ENCODE assay signal across 2 cellular contexts in the genomic region with DNA sequence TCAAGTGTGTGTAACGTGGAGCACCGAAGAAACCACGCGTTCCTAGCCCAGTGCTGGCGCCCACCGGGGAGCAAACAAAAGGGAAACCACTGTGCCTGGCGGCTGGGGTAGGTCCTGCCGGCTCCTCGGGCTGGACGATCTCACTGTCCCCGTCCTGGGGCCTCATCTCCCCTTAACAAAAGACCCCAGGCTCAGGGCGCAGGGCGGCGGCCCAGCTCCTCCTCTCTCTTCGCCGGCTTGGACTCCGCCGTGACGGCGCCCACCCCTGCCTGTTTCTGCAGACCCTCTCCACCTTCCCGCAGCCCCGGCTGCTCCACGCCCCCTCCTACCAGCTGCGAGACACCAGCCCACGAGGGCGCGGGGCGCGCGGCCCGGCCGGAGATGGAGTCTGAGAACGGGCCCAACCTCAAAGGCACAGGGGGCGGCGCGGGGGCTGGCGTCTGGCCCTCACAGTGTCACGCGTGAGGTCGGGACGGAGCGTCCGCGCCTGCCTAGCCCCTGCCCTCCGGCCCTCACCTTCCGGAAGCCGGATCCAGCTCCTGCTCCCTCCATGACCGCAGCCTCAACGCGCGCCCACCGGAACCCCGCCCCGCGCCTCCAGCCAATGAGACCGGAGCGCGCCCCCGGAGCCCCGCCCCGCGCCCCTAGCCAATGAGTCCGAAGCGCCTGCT.
TF ChIP-seq lines count a peak whose summit lies in the region.

A gene (minus strand): TSS at position 569 of the 671 bp plus-strand sequence. CDS start 17 bp downstream, at position 552.

TF ChIP-seq in K562, 482 proteins besides CTCF, POLR2A, EP300 and RAD21 (continued from another document and continues in another):
- TF ChIP-seq, protein P1, sequence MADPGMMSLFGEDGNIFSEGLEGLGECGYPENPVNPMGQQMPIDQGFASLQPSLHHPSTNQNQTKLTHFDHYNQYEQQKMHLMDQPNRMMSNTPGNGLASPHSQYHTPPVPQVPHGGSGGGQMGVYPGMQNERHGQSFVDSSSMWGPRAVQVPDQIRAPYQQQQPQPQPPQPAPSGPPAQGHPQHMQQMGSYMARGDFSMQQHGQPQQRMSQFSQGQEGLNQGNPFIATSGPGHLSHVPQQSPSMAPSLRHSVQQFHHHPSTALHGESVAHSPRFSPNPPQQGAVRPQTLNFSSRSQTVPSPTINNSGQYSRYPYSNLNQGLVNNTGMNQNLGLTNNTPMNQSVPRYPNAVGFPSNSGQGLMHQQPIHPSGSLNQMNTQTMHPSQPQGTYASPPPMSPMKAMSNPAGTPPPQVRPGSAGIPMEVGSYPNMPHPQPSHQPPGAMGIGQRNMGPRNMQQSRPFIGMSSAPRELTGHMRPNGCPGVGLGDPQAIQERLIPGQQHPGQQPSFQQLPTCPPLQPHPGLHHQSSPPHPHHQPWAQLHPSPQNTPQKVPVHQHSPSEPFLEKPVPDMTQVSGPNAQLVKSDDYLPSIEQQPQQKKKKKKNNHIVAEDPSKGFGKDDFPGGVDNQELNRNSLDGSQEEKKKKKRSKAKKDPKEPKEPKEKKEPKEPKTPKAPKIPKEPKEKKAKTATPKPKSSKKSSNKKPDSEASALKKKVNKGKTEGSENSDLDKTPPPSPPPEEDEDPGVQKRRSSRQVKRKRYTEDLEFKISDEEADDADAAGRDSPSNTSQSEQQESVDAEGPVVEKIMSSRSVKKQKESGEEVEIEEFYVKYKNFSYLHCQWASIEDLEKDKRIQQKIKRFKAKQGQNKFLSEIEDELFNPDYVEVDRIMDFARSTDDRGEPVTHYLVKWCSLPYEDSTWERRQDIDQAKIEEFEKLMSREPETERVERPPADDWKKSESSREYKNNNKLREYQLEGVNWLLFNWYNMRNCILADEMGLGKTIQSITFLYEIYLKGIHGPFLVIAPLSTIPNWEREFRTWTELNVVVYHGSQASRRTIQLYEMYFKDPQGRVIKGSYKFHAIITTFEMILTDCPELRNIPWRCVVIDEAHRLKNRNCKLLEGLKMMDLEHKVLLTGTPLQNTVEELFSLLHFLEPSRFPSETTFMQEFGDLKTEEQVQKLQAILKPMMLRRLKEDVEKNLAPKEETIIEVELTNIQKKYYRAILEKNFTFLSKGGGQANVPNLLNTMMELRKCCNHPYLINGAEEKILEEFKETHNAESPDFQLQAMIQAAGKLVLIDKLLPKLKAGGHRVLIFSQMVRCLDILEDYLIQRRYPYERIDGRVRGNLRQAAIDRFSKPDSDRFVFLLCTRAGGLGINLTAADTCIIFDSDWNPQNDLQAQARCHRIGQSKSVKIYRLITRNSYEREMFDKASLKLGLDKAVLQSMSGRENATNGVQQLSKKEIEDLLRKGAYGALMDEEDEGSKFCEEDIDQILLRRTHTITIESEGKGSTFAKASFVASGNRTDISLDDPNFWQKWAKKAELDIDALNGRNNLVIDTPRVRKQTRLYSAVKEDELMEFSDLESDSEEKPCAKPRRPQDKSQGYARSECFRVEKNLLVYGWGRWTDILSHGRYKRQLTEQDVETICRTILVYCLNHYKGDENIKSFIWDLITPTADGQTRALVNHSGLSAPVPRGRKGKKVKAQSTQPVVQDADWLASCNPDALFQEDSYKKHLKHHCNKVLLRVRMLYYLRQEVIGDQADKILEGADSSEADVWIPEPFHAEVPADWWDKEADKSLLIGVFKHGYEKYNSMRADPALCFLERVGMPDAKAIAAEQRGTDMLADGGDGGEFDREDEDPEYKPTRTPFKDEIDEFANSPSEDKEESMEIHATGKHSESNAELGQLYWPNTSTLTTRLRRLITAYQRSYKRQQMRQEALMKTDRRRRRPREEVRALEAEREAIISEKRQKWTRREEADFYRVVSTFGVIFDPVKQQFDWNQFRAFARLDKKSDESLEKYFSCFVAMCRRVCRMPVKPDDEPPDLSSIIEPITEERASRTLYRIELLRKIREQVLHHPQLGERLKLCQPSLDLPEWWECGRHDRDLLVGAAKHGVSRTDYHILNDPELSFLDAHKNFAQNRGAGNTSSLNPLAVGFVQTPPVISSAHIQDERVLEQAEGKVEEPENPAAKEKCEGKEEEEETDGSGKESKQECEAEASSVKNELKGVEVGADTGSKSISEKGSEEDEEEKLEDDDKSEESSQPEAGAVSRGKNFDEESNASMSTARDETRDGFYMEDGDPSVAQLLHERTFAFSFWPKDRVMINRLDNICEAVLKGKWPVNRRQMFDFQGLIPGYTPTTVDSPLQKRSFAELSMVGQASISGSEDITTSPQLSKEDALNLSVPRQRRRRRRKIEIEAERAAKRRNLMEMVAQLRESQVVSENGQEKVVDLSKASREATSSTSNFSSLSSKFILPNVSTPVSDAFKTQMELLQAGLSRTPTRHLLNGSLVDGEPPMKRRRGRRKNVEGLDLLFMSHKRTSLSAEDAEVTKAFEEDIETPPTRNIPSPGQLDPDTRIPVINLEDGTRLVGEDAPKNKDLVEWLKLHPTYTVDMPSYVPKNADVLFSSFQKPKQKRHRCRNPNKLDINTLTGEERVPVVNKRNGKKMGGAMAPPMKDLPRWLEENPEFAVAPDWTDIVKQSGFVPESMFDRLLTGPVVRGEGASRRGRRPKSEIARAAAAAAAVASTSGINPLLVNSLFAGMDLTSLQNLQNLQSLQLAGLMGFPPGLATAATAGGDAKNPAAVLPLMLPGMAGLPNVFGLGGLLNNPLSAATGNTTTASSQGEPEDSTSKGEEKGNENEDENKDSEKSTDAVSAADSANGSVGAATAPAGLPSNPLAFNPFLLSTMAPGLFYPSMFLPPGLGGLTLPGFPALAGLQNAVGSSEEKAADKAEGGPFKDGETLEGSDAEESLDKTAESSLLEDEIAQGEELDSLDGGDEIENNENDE (IDR thresholded peaks at IDR 0.05; ENCODE audit: low read depth, low read length), result no peak
- peak; percentile 63; the same call in 1 of the 2 replicates for TF ChIP-seq PHF8 (IDR thresholded peaks at IDR 0.05; ENCODE audit: borderline replicate concordance, low read length)
- peak in 1 of 2 experiments; percentile 97; a peak in 2 of 4 replicates for TF ChIP-seq HDAC1 (IDR thresholded peaks at IDR 0.05)
- TF ChIP-seq TAF1 (IDR thresholded peaks at IDR 0.05; ENCODE audit: control insufficient read depth, extremely low read depth, insufficient read depth, low read length, severe bottlenecking), result peak; percentile 68
- TF ChIP-seq GATA2 (CRISPR knock-in tag; IDR thresholded peaks at IDR 0.05), result no peak
- no peak for TF ChIP-seq ZNF589 (CRISPR knock-in tag; IDR thresholded peaks at IDR 0.05; ENCODE audit: low read depth)
- TF ChIP-seq MED1 (CRISPR knock-in tag; IDR thresholded peaks at IDR 0.05; ENCODE audit: borderline replicate concordance), result no peak
- TF ChIP-seq, protein P2, sequence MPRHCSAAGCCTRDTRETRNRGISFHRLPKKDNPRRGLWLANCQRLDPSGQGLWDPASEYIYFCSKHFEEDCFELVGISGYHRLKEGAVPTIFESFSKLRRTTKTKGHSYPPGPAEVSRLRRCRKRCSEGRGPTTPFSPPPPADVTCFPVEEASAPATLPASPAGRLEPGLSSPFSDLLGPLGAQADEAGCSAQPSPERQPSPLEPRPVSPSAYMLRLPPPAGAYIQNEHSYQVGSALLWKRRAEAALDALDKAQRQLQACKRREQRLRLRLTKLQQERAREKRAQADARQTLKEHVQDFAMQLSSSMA (CRISPR knock-in tag; IDR thresholded peaks at IDR 0.05), result peak; percentile 85; the same call in 1 of the 2 replicates
- TF ChIP-seq PRMT5 (CRISPR knock-in tag; IDR thresholded peaks at IDR 0.05), result 0 out of 2 replicates have a peak, but pooled peaks have one; percentile 20
- TF ChIP-seq SAFB (IDR thresholded peaks at IDR 0.05; ENCODE audit: borderline replicate concordance, low read depth, low read length), result peak; percentile 74
- no peak for TF ChIP-seq L3MBTL2 (IDR thresholded peaks at IDR 0.05)
- peak; percentile 14; the same call in 1 of the 2 replicates for TF ChIP-seq FOXP1 (CRISPR knock-in tag; IDR thresholded peaks at IDR 0.05)
- TF ChIP-seq EP400 (IDR thresholded peaks at IDR 0.05), result peak; percentile 59; the same call in 1 of the 2 replicates
- no peak for TF ChIP-seq MCM5 (IDR thresholded peaks at IDR 0.05; ENCODE audit: low read depth)
- no peak for TF ChIP-seq ARID1B (IDR thresholded peaks at IDR 0.05)

TF ChIP-seq in HepG2, 621 proteins besides CTCF, POLR2A, EP300 and RAD21 (continued from another document and continues in another):
- TF ChIP-seq, protein P3, sequence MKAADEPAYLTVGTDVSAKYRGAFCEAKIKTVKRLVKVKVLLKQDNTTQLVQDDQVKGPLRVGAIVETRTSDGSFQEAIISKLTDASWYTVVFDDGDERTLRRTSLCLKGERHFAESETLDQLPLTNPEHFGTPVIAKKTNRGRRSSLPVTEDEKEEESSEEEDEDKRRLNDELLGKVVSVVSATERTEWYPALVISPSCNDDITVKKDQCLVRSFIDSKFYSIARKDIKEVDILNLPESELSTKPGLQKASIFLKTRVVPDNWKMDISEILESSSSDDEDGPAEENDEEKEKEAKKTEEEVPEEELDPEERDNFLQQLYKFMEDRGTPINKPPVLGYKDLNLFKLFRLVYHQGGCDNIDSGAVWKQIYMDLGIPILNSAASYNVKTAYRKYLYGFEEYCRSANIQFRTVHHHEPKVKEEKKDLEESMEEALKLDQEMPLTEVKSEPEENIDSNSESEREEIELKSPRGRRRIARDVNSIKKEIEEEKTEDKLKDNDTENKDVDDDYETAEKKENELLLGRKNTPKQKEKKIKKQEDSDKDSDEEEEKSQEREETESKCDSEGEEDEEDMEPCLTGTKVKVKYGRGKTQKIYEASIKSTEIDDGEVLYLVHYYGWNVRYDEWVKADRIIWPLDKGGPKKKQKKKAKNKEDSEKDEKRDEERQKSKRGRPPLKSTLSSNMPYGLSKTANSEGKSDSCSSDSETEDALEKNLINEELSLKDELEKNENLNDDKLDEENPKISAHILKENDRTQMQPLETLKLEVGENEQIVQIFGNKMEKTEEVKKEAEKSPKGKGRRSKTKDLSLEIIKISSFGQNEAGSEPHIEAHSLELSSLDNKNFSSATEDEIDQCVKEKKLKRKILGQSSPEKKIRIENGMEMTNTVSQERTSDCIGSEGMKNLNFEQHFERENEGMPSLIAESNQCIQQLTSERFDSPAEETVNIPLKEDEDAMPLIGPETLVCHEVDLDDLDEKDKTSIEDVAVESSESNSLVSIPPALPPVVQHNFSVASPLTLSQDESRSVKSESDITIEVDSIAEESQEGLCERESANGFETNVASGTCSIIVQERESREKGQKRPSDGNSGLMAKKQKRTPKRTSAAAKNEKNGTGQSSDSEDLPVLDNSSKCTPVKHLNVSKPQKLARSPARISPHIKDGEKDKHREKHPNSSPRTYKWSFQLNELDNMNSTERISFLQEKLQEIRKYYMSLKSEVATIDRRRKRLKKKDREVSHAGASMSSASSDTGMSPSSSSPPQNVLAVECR (CRISPR knock-in tag; IDR thresholded peaks at IDR 0.05; ENCODE audit: borderline replicate concordance), result peak; percentile 85
- peak; percentile 77; the same call in 1 of the 2 replicates for TF ChIP-seq NFE2L1 (CRISPR knock-in tag; IDR thresholded peaks at IDR 0.05; ENCODE audit: borderline replicate concordance)
- TF ChIP-seq SRSF9 (IDR thresholded peaks at IDR 0.05; ENCODE audit: borderline replicate concordance, insufficient read depth, low read depth, low read length, poor library complexity, severe bottlenecking), result no peak
- no peak for TF ChIP-seq JUNB (CRISPR knock-in tag; IDR thresholded peaks at IDR 0.05; ENCODE audit: borderline replicate concordance)
- TF ChIP-seq ZNF468 (CRISPR knock-in tag; IDR thresholded peaks at IDR 0.05), result no peak
- no peak for TF ChIP-seq ZNF7 (CRISPR knock-in tag; IDR thresholded peaks at IDR 0.05)
- TF ChIP-seq IRX3 (CRISPR knock-in tag; IDR thresholded peaks at IDR 0.05; ENCODE audit: borderline replicate concordance, low read depth), result no peak
- TF ChIP-seq ZNF337 (CRISPR knock-in tag; IDR thresholded peaks at IDR 0.05; ENCODE audit: borderline replicate concordance, low read depth), result no peak
- peak; percentile 66; the same call in 1 of the 2 replicates for TF ChIP-seq REPIN1 (CRISPR knock-in tag; IDR thresholded peaks at IDR 0.05; ENCODE audit: borderline replicate concordance, low read depth)
- no peak for TF ChIP-seq MBNL3 (CRISPR knock-in tag; conservative IDR thresholded peaks at IDR 0.05)
- TF ChIP-seq, protein P4, sequence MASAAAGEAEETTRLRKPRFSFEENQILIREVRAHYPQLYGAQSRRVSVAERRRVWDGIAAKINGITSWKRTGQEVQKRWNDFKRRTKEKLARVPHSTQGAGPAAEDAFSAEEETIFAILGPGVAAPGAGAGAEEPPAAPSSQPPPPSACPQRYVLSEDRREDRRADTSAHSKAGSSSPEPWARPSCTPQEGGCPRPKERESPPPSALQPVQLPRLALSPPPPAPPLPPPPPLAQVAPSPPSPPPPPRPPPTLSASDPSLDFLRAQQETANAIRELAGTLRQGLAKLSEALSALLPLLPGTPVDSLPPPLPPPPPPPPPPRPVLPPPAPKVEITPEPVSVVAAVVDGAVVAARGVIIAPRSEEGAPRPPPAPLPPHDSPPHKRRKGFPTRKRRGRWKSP (CRISPR knock-in tag; IDR thresholded peaks at IDR 0.05), result no peak
- no peak for TF ChIP-seq PPARG (CRISPR knock-in tag; conservative IDR thresholded peaks at IDR 0.05)
- TF ChIP-seq, protein P5, sequence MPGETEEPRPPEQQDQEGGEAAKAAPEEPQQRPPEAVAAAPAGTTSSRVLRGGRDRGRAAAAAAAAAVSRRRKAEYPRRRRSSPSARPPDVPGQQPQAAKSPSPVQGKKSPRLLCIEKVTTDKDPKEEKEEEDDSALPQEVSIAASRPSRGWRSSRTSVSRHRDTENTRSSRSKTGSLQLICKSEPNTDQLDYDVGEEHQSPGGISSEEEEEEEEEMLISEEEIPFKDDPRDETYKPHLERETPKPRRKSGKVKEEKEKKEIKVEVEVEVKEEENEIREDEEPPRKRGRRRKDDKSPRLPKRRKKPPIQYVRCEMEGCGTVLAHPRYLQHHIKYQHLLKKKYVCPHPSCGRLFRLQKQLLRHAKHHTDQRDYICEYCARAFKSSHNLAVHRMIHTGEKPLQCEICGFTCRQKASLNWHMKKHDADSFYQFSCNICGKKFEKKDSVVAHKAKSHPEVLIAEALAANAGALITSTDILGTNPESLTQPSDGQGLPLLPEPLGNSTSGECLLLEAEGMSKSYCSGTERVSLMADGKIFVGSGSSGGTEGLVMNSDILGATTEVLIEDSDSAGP (CRISPR knock-in tag; IDR thresholded peaks at IDR 0.05; ENCODE audit: borderline replicate concordance), result no peak; the same call in 1 of the 2 replicates
- TF ChIP-seq HCFC1 (IDR thresholded peaks at IDR 0.05; ENCODE audit: low read depth, low read length), result no peak
- TF ChIP-seq, protein P6, sequence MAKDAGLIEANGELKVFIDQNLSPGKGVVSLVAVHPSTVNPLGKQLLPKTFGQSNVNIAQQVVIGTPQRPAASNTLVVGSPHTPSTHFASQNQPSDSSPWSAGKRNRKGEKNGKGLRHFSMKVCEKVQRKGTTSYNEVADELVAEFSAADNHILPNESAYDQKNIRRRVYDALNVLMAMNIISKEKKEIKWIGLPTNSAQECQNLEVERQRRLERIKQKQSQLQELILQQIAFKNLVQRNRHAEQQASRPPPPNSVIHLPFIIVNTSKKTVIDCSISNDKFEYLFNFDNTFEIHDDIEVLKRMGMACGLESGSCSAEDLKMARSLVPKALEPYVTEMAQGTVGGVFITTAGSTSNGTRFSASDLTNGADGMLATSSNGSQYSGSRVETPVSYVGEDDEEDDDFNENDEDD (CRISPR knock-in tag; IDR thresholded peaks at IDR 0.05; ENCODE audit: borderline replicate concordance), result no peak
- TF ChIP-seq, protein P7, sequence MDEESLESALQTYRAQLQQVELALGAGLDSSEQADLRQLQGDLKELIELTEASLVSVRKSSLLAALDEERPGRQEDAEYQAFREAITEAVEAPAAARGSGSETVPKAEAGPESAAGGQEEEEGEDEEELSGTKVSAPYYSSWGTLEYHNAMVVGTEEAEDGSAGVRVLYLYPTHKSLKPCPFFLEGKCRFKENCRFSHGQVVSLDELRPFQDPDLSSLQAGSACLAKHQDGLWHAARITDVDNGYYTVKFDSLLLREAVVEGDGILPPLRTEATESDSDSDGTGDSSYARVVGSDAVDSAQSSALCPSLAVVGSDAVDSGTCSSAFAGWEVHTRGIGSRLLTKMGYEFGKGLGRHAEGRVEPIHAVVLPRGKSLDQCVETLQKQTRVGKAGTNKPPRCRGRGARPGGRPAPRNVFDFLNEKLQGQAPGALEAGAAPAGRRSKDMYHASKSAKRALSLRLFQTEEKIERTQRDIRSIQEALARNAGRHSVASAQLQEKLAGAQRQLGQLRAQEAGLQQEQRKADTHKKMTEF (CRISPR knock-in tag; IDR thresholded peaks at IDR 0.05), result peak; percentile 56; the same call in 1 of the 2 replicates
